Comparison of ENCODE assay signal across 7 cellular contexts in genomic region chr12:12612403-12612802, GRCh38. TPM values are rescaled to one million over a fixed set of nuclear protein-coding genes. Genes with fewer than 3 reads are reported as not detected.
DNase-seq lines count a peak whose midpoint lies in the region; FAIRE-seq and TF ChIP-seq lines count a peak whose summit lies in the region.

No MANE protein-coding gene starts in this region.

- 8% methylated on average over 5 of the region's 5 CpGs; no CpG with 5 or more reads in 1 of the 2 experiments for WGBS in H1 (ENCODE audit: extremely low coverage in 1 of 2, insufficient coverage in 1 of 2, insufficient read length in 1 of 2, insufficient replicate concordance in 2 of 2, low coverage in 1 of 2, low lambda C conversion rate in 2 of 2, missing lambda C conversion rate in 1 of 2), 2 experiments
- under 1% methylated on average over 5 of the region's 5 CpGs for WGBS in mesenchymal stem cell

- no peak for TF ChIP-seq EP300 in H1 (IDR thresholded peaks at IDR 0.05; ENCODE audit: borderline replicate concordance in 1 of 2, low read depth in 2 of 2, low read length in 2 of 2)

- H2BK12ac ChIP-seq in H1 (ENCODE audit: low read depth, low read length), result no peak overlapping the region
- H2BK12ac ChIP-seq in mesenchymal stem cell (ENCODE audit: low read length in 2 of 2), result no peak overlapping the region

- CTCF ChIA-PET in H1 (lab: Charles Lee; ENCODE audit: partially characterized antibody), result interaction anchor here (1.0 to 2.3 kb wide), 5 partner anchors 9 to 69 kb away, joined by 3 to 9 read pairs (median 3); no protein-coding TSS in a partner anchor

- H4K20me1 ChIP-seq in SU-DHL-6 (ENCODE audit: low read depth, low read length) (no peaks in the 10 kb centered on the region), H1 (replicated peaks in 1 of 2; ENCODE audit: control insufficient read depth in 1 of 2, insufficient read depth in 2 of 2, low read length in 2 of 2) (no peaks in the 10 kb centered on the region)

- POLR2A ChIA-PET in H1 (lab: Charles Lee; ENCODE audit: partially characterized antibody), result interaction anchor here (1.2 to 1.9 kb wide), 2 partner anchors 21 to 59 kb away, joined by 3 to 4 read pairs; no protein-coding TSS in a partner anchor

- H3K9me3 Mint-ChIP-seq in type B pancreatic cell, result no peaks in the 10 kb centered on the region

- H3K79me1 ChIP-seq in H1 (ENCODE audit: low read depth, low read length) (no peaks in the 10 kb centered on the region; the same call in 1 of the 2 replicates), mesenchymal stem cell (replicated peaks; ENCODE audit: low read length, poor library complexity, severe bottlenecking) (peaks cover 17% of the 10 kb centered on the region)

- H3K4ac ChIP-seq in H1 (replicated peaks; ENCODE audit: insufficient read length, low read depth, low read length) (no peak overlapping the region), mesenchymal stem cell (ENCODE audit: low read depth in 1 of 2, low read length in 2 of 2) (no peak overlapping the region)

- H4K91ac ChIP-seq in H1 (replicated peaks; ENCODE audit: insufficient read length, low read length), result no peak overlapping the region
- no peak overlapping the region for H4K91ac ChIP-seq in mesenchymal stem cell (ENCODE audit: low read length)

- H4K5ac ChIP-seq in H1 (ENCODE audit: insufficient read length, low read depth, low read length), result peak overlapping the region; percentile 10

- no peaks in the 10 kb centered on the region for H3F3A ChIP-seq in SU-DHL-6 (ENCODE audit: insufficient read depth)

- peaks cover 19% of the 10 kb centered on the region for H3K36me3 Mint-ChIP-seq in type B pancreatic cell

- TF ChIP-seq CTCF in SU-DHL-6 (IDR thresholded peaks at IDR 0.05; ENCODE audit: insufficient read depth, low read length, poor library complexity, severe bottlenecking), result no peak
- no peak for TF ChIP-seq CTCF in H1 (IDR thresholded peaks at IDR 0.05; ENCODE audit: control extremely low read depth in 1 of 3, insufficient read depth in 1 of 3, low read depth in 1 of 3, low read length in 3 of 3)
- TF ChIP-seq CTCF in type B pancreatic cell (conservative IDR thresholded peaks at IDR 0.05), result no peak

- H2AFZ ChIP-seq in SU-DHL-6 (ENCODE audit: low read depth, low read length, severe bottlenecking) (peak overlapping the region; percentile 99), H1 (ENCODE audit: low read length) (peak overlapping the region; percentile 43; the same call in 1 of the 2 replicates), mesenchymal stem cell (ENCODE audit: low read depth, low read length) (peak overlapping the region; percentile 83)

- no peak overlapping the region for H2AK5ac ChIP-seq in H1 (ENCODE audit: low read depth, low read length)
- H2AK5ac ChIP-seq in mesenchymal stem cell (ENCODE audit: low read length, severe bottlenecking), result no peak overlapping the region

- H3K4me1 ChIP-seq in ES-I3 (ENCODE audit: insufficient read depth, low read length) (peaks cover 7% of the 10 kb centered on the region; the same call in 1 of the 2 replicates), H1 (replicated peaks in 1 of 4; ENCODE audit: control insufficient read depth in 3 of 4, insufficient read depth in 4 of 4, low read length in 3 of 4) (no peaks in the 10 kb centered on the region), mesenchymal stem cell (ENCODE audit: control insufficient read depth, insufficient read depth, low read depth, low read length) (peaks cover 4% of the 10 kb centered on the region)

- H2BK120ac ChIP-seq in H1 (replicated peaks; ENCODE audit: low read depth, low read length), result no peak overlapping the region
- H2BK120ac ChIP-seq in mesenchymal stem cell (ENCODE audit: low read depth, low read length), result peak overlapping the region; percentile 64

- DNase-seq in H1 (ENCODE audit: low read depth in 1 of 2, low spot score in 2 of 2) (no peak), mesenchymal stem cell (peak; percentile 79), type B pancreatic cell (ENCODE audit: extremely low spot score, unreplicated experiment) (no peak), GDM1 (lab: John Stamatoyannopoulos, UW) (no peak)

- H3K18ac ChIP-seq in H1 (ENCODE audit: extremely low read depth, low read length) (no peak overlapping the region), mesenchymal stem cell (ENCODE audit: low read depth in 1 of 2, low read length in 2 of 2) (peak overlapping the region; percentile 82 to 96)

- H3K27me3 ChIP-seq in SU-DHL-6 (ENCODE audit: low read length) (no peaks in the 10 kb centered on the region), H1 (replicated peaks in 1 of 4; ENCODE audit: control insufficient read depth in 3 of 4, extremely low read depth in 1 of 4, insufficient read depth in 3 of 4, low read length in 3 of 4) (no peaks in the 10 kb centered on the region), mesenchymal stem cell (ENCODE audit: control insufficient read depth in 1 of 2, insufficient read depth in 1 of 2, low read length in 2 of 2) (no peaks in the 10 kb centered on the region)

- no peak overlapping the region for H4K8ac ChIP-seq in H1 (ENCODE audit: extremely low read depth, insufficient read depth, low read length)
- H4K8ac ChIP-seq in mesenchymal stem cell (ENCODE audit: low read length), result peak overlapping the region; percentile 1

- 0 out of 2 replicates have a peak, but pooled peaks cover 4% of the 10 kb centered on the region for H3K23me2 ChIP-seq in H1 (ENCODE audit: low read depth, low read length)

- H3K36me3 ChIP-seq in ES-I3 (ENCODE audit: insufficient read depth, low read length) (no peaks in the 10 kb centered on the region), KOPT-K1 (ENCODE audit: insufficient read depth, low read length) (no peaks in the 10 kb centered on the region), SU-DHL-6 (ENCODE audit: low read length) (no peaks in the 10 kb centered on the region), H1 (ENCODE audit: control insufficient read depth in 2 of 4, insufficient read depth in 4 of 4, low read length in 3 of 4) (0 out of 8 replicates have a peak, but pooled peaks cover 0 to 2% (median 0%) of the 10 kb centered on the region in 4 experiments), mesenchymal stem cell (ENCODE audit: control insufficient read depth in 1 of 2, insufficient read depth in 2 of 2, low read depth in 1 of 2, low read length in 2 of 2) (peaks cover 0 to 10% of the 10 kb centered on the region in 2 experiments)

- no peak for TF ChIP-seq POLR2A in H1 (IDR thresholded peaks at IDR 0.05; ENCODE audit: control extremely low read depth in 1 of 2, low read depth in 2 of 2, low read length in 2 of 2)

- peak overlapping the region; percentile 85; the same call in 1 of the 2 replicates for H2BK5ac ChIP-seq in H1 (ENCODE audit: low read depth, low read length)
- no peak overlapping the region for H2BK5ac ChIP-seq in mesenchymal stem cell (ENCODE audit: low read depth, low read length, poor library complexity, severe bottlenecking)

- H3K9me2 ChIP-seq in SU-DHL-6 (replicated peaks; ENCODE audit: insufficient read depth, low read length), result no peaks in the 10 kb centered on the region

- no peak overlapping the region for H3K23ac ChIP-seq in H1 (ENCODE audit: insufficient read length)
- no peak overlapping the region for H3K23ac ChIP-seq in mesenchymal stem cell (ENCODE audit: low read length in 2 of 2)

- H3K4me1 Mint-ChIP-seq in type B pancreatic cell (ENCODE audit: unreplicated experiment), result peaks cover 16% of the 10 kb centered on the region

- no peaks in the 10 kb centered on the region for H3K27me3 Mint-ChIP-seq in type B pancreatic cell

- H3K27ac Mint-ChIP-seq in type B pancreatic cell, result peak overlapping the region; percentile 99

- H3K79me2 ChIP-seq in SU-DHL-6 (ENCODE audit: insufficient read depth, low read length) (no peaks in the 10 kb centered on the region), H1 (ENCODE audit: control insufficient read depth in 1 of 2, insufficient read depth in 2 of 2, low read length in 2 of 2) (peaks cover 0 to 5% of the 10 kb centered on the region in 2 experiments; a peak in 1 of 4 replicates)

- H3K9ac ChIP-seq in ES-I3 (ENCODE audit: low read depth, low read length) (peak overlapping the region; percentile 78), SU-DHL-6 (ENCODE audit: low read length) (peak overlapping the region; percentile 72), H1 (replicated peaks in 1 of 4; ENCODE audit: extremely low read depth in 1 of 4, low read depth in 3 of 4, low read length in 3 of 4) (peak overlapping the region; percentile 62 to 75 (median 65); a peak in 6 of 7 replicates), mesenchymal stem cell (ENCODE audit: low read length) (peak overlapping the region; percentile 90)

- H3K14ac ChIP-seq in H1 (ENCODE audit: insufficient read length) (no peak overlapping the region), mesenchymal stem cell (ENCODE audit: low read length in 2 of 2) (no peak overlapping the region)

- H3K27ac ChIP-seq in KOPT-K1 (ENCODE audit: low read depth, low read length, poor library complexity, severe bottlenecking) (peak overlapping the region; percentile 87), SU-DHL-6 (ENCODE audit: low read depth, low read length) (peak overlapping the region; percentile 76), H1 (ENCODE audit: low read depth, low read length) (no peak overlapping the region), mesenchymal stem cell (ENCODE audit: low read length, poor library complexity, severe bottlenecking) (peak overlapping the region; percentile 88)

- H3K4me2 ChIP-seq in SU-DHL-6 (ENCODE audit: low read depth, low read length, poor library complexity, severe bottlenecking) (peak overlapping the region; percentile 92), H1 (ENCODE audit: insufficient read depth in 1 of 2, low read depth in 2 of 2, low read length in 2 of 2) (peak overlapping the region; percentile 74 to 83), mesenchymal stem cell (ENCODE audit: low read length, poor library complexity, severe bottlenecking) (peak overlapping the region; percentile 74)

- H2BK20ac ChIP-seq in H1 (ENCODE audit: low read length), result no peak overlapping the region

- no peak for TF ChIP-seq RAD21 in H1 (IDR thresholded peaks at IDR 0.05 in 1 of 2, conservative IDR thresholded peaks at IDR 0.05 in 1 of 2; ENCODE audit: low read depth in 2 of 2, low read length in 2 of 2)

- H3K4me3 Mint-ChIP-seq in type B pancreatic cell, result peak overlapping the region; percentile 91

- H3K9me3 ChIP-seq in ES-I3 (ENCODE audit: control insufficient read depth, insufficient read depth, low read length) (no peaks in the 10 kb centered on the region), KOPT-K1 (ENCODE audit: insufficient read depth, low read length, poor library complexity, severe bottlenecking) (no peaks in the 10 kb centered on the region), SU-DHL-6 (ENCODE audit: insufficient read depth, low read length) (no peaks in the 10 kb centered on the region), H1 (ENCODE audit: insufficient read depth in 2 of 2, low read depth in 1 of 2, low read length in 1 of 2) (no peaks in the 10 kb centered on the region), mesenchymal stem cell (ENCODE audit: control insufficient read depth, low read length) (no peaks in the 10 kb centered on the region)

- peak overlapping the region; percentile 68 for H3K4me3 ChIP-seq in SU-DHL-6 (ENCODE audit: insufficient read depth, low read length, poor library complexity, severe bottlenecking)
- peak overlapping the region; percentile 55 to 82 (median 74) for H3K4me3 ChIP-seq in H1 (ENCODE audit: extremely low read depth in 1 of 4, insufficient read depth in 2 of 4, low read depth in 3 of 4, low read length in 4 of 4)
- H3K4me3 ChIP-seq in mesenchymal stem cell (ENCODE audit: insufficient read depth in 1 of 2, low read depth in 1 of 2, low read length in 2 of 2), result peak overlapping the region; percentile 74 to 96

- no peak for FAIRE-seq in H1 (lab: Jason Lieb, UNC)

- no peak overlapping the region for H3K56ac ChIP-seq in H1 (replicated peaks; ENCODE audit: insufficient read length, low read depth, low read length)

- H2BK15ac ChIP-seq in H1 (ENCODE audit: low read length) (no peak overlapping the region), mesenchymal stem cell (ENCODE audit: low read depth, poor library complexity, severe bottlenecking) (no peak overlapping the region)

RNA-seq across cellular contexts. Expression of gene CREBL2, which starts 0.7 kb away (rescaled TPM):
- 16.2 and 18.3 TPM in 2 replicates for total RNA-seq in H1 (2021; fragmentation: NEBNext Ultra II Directional; extraction: Animal tissue kit (Norgen Biotek cat#: 25700))
- polyA plus RNA-seq in H1 (2011; rRNA removed), result 7.3 and 9.8 TPM in 2 replicates
- 12.6 TPM for polyA plus RNA-seq in H1 (2011; cell fraction: cytosol; rRNA removed)
- 4.3 TPM for polyA plus RNA-seq in H1 (2011; cell fraction: nucleus; rRNA removed)
- 9.6 to 13.3 TPM (median 9.8 TPM) in 4 replicates for polyA plus RNA-seq in H1 (2012, experiment 1 of 2)
- 1.9 TPM for polyA plus RNA-seq in H1 (2012, experiment 2 of 2)
- polyA plus RNA-seq in H1 (2013, experiment 1 of 2), result 11.1 TPM
- polyA plus RNA-seq in H1 (2013, experiment 2 of 2), result 10.9 TPM
- polyA minus RNA-seq in H1 (2011; rRNA and poly(A)+ RNA removed), result 10.7 and 14.9 TPM in 2 replicates
- 8.5 TPM for polyA minus RNA-seq in H1 (2011; cell fraction: cytosol; rRNA and poly(A)+ RNA removed)
- 7.5 TPM for polyA minus RNA-seq in H1 (2011; cell fraction: nucleus; rRNA and poly(A)+ RNA removed)
- 18.3 TPM for polyA plus RNA-seq in mesenchymal stem cell (2013, experiment 1 of 2)
- 19.9 TPM for polyA plus RNA-seq in mesenchymal stem cell (2013, experiment 2 of 2)
- total RNA-seq in type B pancreatic cell (ENCODE audit: low replicate concordance), result 11.9 and 21.4 TPM in 2 replicates

RNA-seq across cellular contexts. Expression of gene DUSP16, which starts 49.7 kb away (rescaled TPM):
- 55.9 and 60.5 TPM in 2 replicates for total RNA-seq in H1 (2021; fragmentation: NEBNext Ultra II Directional; extraction: Animal tissue kit (Norgen Biotek cat#: 25700))
- 24.1 and 31.6 TPM in 2 replicates for polyA plus RNA-seq in H1 (2011; rRNA removed)
- polyA plus RNA-seq in H1 (2011; cell fraction: cytosol; rRNA removed), result 33.4 TPM
- polyA plus RNA-seq in H1 (2011; cell fraction: nucleus; rRNA removed), result 24.1 TPM
- polyA plus RNA-seq in H1 (2012, experiment 1 of 2), result 33.5 to 43.7 TPM (median 37.2 TPM) in 4 replicates
- 7.8 TPM for polyA plus RNA-seq in H1 (2012, experiment 2 of 2)
- polyA plus RNA-seq in H1 (2013, experiment 1 of 2), result 23.4 TPM
- 24.5 TPM for polyA plus RNA-seq in H1 (2013, experiment 2 of 2)
- 59.4 and 60.2 TPM in 2 replicates for polyA minus RNA-seq in H1 (2011; rRNA and poly(A)+ RNA removed)
- 36.3 TPM for polyA minus RNA-seq in H1 (2011; cell fraction: cytosol; rRNA and poly(A)+ RNA removed)
- 25.1 TPM for polyA minus RNA-seq in H1 (2011; cell fraction: nucleus; rRNA and poly(A)+ RNA removed)
- polyA plus RNA-seq in mesenchymal stem cell (2013, experiment 1 of 2), result 6.2 TPM
- 6.2 TPM for polyA plus RNA-seq in mesenchymal stem cell (2013, experiment 2 of 2)
- total RNA-seq in type B pancreatic cell (ENCODE audit: low replicate concordance), result 52.1 and 240 TPM in 2 replicates

Comparison
In these comparisons a context has a peak if more than half of its experiments do, and no peak if none do; other contexts are left out.
1. H2AFZ ChIP-seq: peak in every context shown above with its lines; median percentile 99 in SU-DHL-6; 83 in mesenchymal stem cell; 43 in H1.